Comparison of ENCODE assay signal across 9 cellular contexts in the genomic region with DNA sequence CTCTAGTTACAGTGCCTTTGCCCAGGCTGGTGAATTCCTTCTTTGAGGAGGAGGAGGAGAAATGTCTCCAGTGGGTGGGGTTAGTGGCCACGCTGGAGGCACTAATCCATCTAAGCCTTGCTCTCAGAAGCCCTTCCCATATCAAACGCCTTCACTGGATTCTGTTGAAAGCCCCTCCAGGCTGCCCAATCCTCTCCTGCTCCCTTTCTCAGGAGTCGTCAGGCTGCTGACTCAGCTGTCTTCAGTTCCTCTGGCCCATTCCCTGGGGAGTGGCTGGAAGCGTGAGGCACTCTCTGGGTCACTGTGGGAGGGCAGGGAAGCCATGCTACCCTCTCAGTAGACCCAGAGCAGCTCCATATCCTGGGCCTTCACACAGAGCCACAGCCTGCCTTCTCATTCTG. TPM values are rescaled to one million over a fixed set of nuclear protein-coding genes. Genes with fewer than 3 reads are reported as not detected.
A peak's percentile ranks its signal among the peaks of the same experiment; 100 is the strongest.
DNase-seq lines count a peak whose midpoint lies in the region; ATAC-seq and TF ChIP-seq lines count a peak whose summit lies in the region.
"Had no signal": no experiment of that assay in that cellular context is flagged by ENCODE, and none has a peak within 500 bp of the region (broad histone marks: within the 10 kb centered on the region; RNA-seq: fewer than 3 reads in every experiment).

No MANE protein-coding gene starts in this region.

- H2AFZ ChIP-seq in IMR-90 (replicated peaks; ENCODE audit: low read length, poor library complexity) = peak overlapping the region; percentile 82

- peak overlapping the region; percentile 90 for H2AK5ac ChIP-seq in IMR-90 (ENCODE audit: low read depth, low read length)

- peak overlapping the region in 1 of 2 experiments; percentile 45; a peak in 1 of 4 replicates for H4K8ac ChIP-seq in IMR-90 (ENCODE audit: low read depth in 2 of 2, low read length in 2 of 2)

- no peaks in the 10 kb centered on the region for H3K9me3 ChIP-seq in IMR-90 (ENCODE audit: control insufficient read depth, insufficient read depth, low read length)
- H3K9me3 ChIP-seq in thymus (ENCODE audit: control insufficient read depth) = no peaks in the 10 kb centered on the region
- H3K9me3 ChIP-seq in effector memory CD4-positive, alpha-beta T cell (ENCODE audit: control insufficient read depth, low read length) = no peaks in the 10 kb centered on the region

- H3K9ac ChIP-seq in IMR-90 (ENCODE audit: low read depth, low read length) = peak overlapping the region; percentile 32

- H3K4me2 ChIP-seq in IMR-90 (ENCODE audit: low read depth, low read length) = peak overlapping the region; percentile 60

- H4K91ac ChIP-seq in IMR-90 (ENCODE audit: insufficient read depth, low read depth, low read length) = peak overlapping the region; percentile 45; the same call in 1 of the 2 replicates

- peaks cover 10% of the 10 kb centered on the region for H3K4me1 ChIP-seq in IMR-90 (ENCODE audit: control insufficient read depth, insufficient read depth, low read length)
- H3K4me1 ChIP-seq in thymus (ENCODE audit: control insufficient read depth, insufficient read depth, low read length) = peaks cover 16% of the 10 kb centered on the region
- H3K4me1 ChIP-seq in effector memory CD4-positive, alpha-beta T cell (ENCODE audit: control insufficient read depth, insufficient read depth, low read length, poor library complexity, severe bottlenecking) = peaks cover 22% of the 10 kb centered on the region

- H2BK20ac ChIP-seq in IMR-90 (ENCODE audit: low read depth, low read length) = no peak overlapping the region

- H3K14ac ChIP-seq in IMR-90 (replicated peaks; ENCODE audit: low read depth, low read length) = peak overlapping the region; percentile 2; the same call in 1 of the 2 replicates

- TF ChIP-seq RAD21 in IMR-90 (IDR thresholded peaks at IDR 0.05; ENCODE audit: low read length) = no peak

- no CpG with 5 or more reads among the region's 4 CpGs for WGBS in IMR-90 (ENCODE audit: extremely low coverage in 2 of 2, insufficient read length in 1 of 2), 2 experiments
- 93% methylated on average over 4 of the region's 4 CpGs for WGBS in thymus

- peak overlapping the region; percentile 75 for H2BK5ac ChIP-seq in IMR-90 (ENCODE audit: low read depth, low read length, poor library complexity, severe bottlenecking)

- H3K27ac ChIP-seq in IMR-90 (ENCODE audit: insufficient read depth, low read length) = peak overlapping the region; percentile 81
- peak overlapping the region; percentile 96 for H3K27ac ChIP-seq in brain microvascular endothelial cell
- peak overlapping the region; percentile 48 for H3K27ac ChIP-seq in thymus (ENCODE audit: low read depth)
- H3K27ac ChIP-seq in effector memory CD4-positive, alpha-beta T cell (ENCODE audit: insufficient read depth, low read length, poor library complexity, severe bottlenecking) = no peak overlapping the region

- H3K36me3 ChIP-seq in IMR-90 (ENCODE audit: control insufficient read depth, insufficient read depth, low read length) (peaks cover 54% of the 10 kb centered on the region), brain microvascular endothelial cell (replicated peaks) (peaks cover 54% of the 10 kb centered on the region), kidney epithelial cell (ENCODE audit: control insufficient read depth, insufficient read depth, low read length) (peaks cover 10% of the 10 kb centered on the region), thymus (ENCODE audit: control insufficient read depth, insufficient read depth) (peaks cover 50% of the 10 kb centered on the region)
- peaks cover 52% of the 10 kb centered on the region for H3K36me3 ChIP-seq in effector memory CD4-positive, alpha-beta T cell (ENCODE audit: control insufficient read depth, insufficient read depth, low read length)

- no peak for TF ChIP-seq POLR2A in IMR-90 (IDR thresholded peaks at IDR 0.05; ENCODE audit: low read depth, low read length)

- H3K9me1 ChIP-seq in IMR-90 (ENCODE audit: insufficient read depth, low read length) = peaks cover 23% of the 10 kb centered on the region

- peak overlapping the region; percentile 72 for H3K4ac ChIP-seq in IMR-90 (ENCODE audit: low read depth, low read length)

- peak overlapping the region; percentile 94 for H2AK9ac ChIP-seq in IMR-90 (replicated peaks; ENCODE audit: low read depth, low read length, poor library complexity)

- H3K18ac ChIP-seq in IMR-90 (ENCODE audit: low read depth, low read length) = no peak overlapping the region

- H3K79me1 ChIP-seq in IMR-90 (ENCODE audit: low read depth in 1 of 2, low read length in 2 of 2) = peaks cover 37 to 70% of the 10 kb centered on the region in 2 experiments

- dilution Hi-C loops in IMR-90 (cut with HindIII; ENCODE audit: low sequenced_read_pairs, unreplicated experiment) = no loop called here

- H2BK120ac ChIP-seq in IMR-90 (ENCODE audit: low read depth, low read length) = peak overlapping the region; percentile 1; the same call in 1 of the 2 replicates

- CTCF ChIA-PET in IMR-90 (lab: Yijun Ruan, JAX) = interaction anchor here (1.4 kb wide), 1 partner anchor 72 kb away, joined by 4 read pairs; the partner anchor contains the start of gene EEF1AKMT4

- H3K4me3 ChIP-seq in IMR-90 (ENCODE audit: insufficient read depth, low read depth, low read length) (peak overlapping the region; percentile 22), brain microvascular endothelial cell (ENCODE audit: low read depth, low read length) (peak overlapping the region; percentile 99), kidney epithelial cell (ENCODE audit: low read depth, low read length) (peak overlapping the region; percentile 97), thymus (ENCODE audit: low read length) (no peak overlapping the region)
- H3K4me3 ChIP-seq in effector memory CD4-positive, alpha-beta T cell (ENCODE audit: insufficient read depth, low read depth, low read length, poor library complexity, severe bottlenecking) = no peak overlapping the region

- no peak for TF ChIP-seq CTCF in IMR-90 (conservative IDR thresholded peaks at IDR 0.05; ENCODE audit: low read depth, low read length)
- TF ChIP-seq CTCF in brain microvascular endothelial cell (IDR thresholded peaks at IDR 0.05; ENCODE audit: low read depth, low read length, missing control alignments) = no peak
- no peak for TF ChIP-seq CTCF in kidney epithelial cell (IDR thresholded peaks at IDR 0.05; ENCODE audit: insufficient read depth, low read length, poor library complexity, severe bottlenecking)

- peak overlapping the region; percentile 43; the same call in 1 of the 2 replicates for H3K56ac ChIP-seq in IMR-90 (ENCODE audit: extremely low read depth, insufficient read depth, low read length)

- no peak overlapping the region for H4K5ac ChIP-seq in IMR-90 (ENCODE audit: low read depth, low read length)

- intact Hi-C loops in IMR-90 (cut with micrococcal nuclease) = loop anchor here (1.0 to 5.0 kb wide), 2 partner anchors 8 to 280 kb away; no protein-coding TSS in a partner anchor

- in situ Hi-C loops in IMR-90 (cut with MboI; ENCODE audit: low sequenced_read_pairs) = no loop called here
- in situ Hi-C loops in brain microvascular endothelial cell (cut with HindIII; ENCODE audit: low pct_ligation_motif_present, low sequenced_read_pairs) = no loop called here

- peak; percentile 1 for ATAC-seq in IMR-90 (ENCODE audit: low read depth)

- POLR2A ChIA-PET in IMR-90 (lab: Charles Lee; ENCODE audit: unreplicated experiment) = interaction anchor here (1.1 to 1.2 kb wide), 2 partner anchors 9 to 17 kb away, joined by 3 to 11 read pairs; partner anchors contain the start of gene ABCF3

- H3K23ac ChIP-seq in IMR-90 (ENCODE audit: low read depth, low read length) = peak overlapping the region; percentile 55

- no TSS peak for BruUV-seq in IMR-90 (replicated peaks; lab: Mats Ljungman, UMichigan)

- H3K27me3 ChIP-seq in IMR-90 (ENCODE audit: control insufficient read depth, insufficient read depth, low read length) (no peaks in the 10 kb centered on the region), brain microvascular endothelial cell (replicated peaks) (no peaks in the 10 kb centered on the region), kidney epithelial cell (ENCODE audit: control insufficient read depth, insufficient read depth, low read length) (no peaks in the 10 kb centered on the region), thymus (ENCODE audit: control insufficient read depth, insufficient read depth) (no peaks in the 10 kb centered on the region)
- no peaks in the 10 kb centered on the region for H3K27me3 ChIP-seq in effector memory CD4-positive, alpha-beta T cell (replicated peaks; ENCODE audit: control insufficient read depth, insufficient read depth, low read length, poor library complexity, severe bottlenecking)

- peaks cover 58% of the 10 kb centered on the region for H4K20me1 ChIP-seq in IMR-90 (ENCODE audit: insufficient read depth, low read length)

- H2BK15ac ChIP-seq in IMR-90 (ENCODE audit: low read depth, low read length) = no peak overlapping the region

- peak; percentile 30 for DNase-seq in IMR-90
- DNase-seq in brain microvascular endothelial cell = peak; percentile 48
- no peak for DNase-seq in kidney epithelial cell (ENCODE audit: low read depth)
- no peak for DNase-seq in effector memory CD4-positive, alpha-beta T cell
- DNase-seq in NCI-H446 treated with DMSO at 0.1 percent for 48 hours (lab: John Stamatoyannopoulos, UW) = no peak
- no peak for DNase-seq in stimulated activated CD4-positive, alpha-beta T cell treated with anti-CD3 and anti-CD28 coated beads, Interleukin-4, amount 100 ng/mL, for 4 hours
- no peak for DNase-seq in NCI-H146 (lab: John Stamatoyannopoulos, UW)

RNA-seq across cellular contexts. Expression of gene AP2M1, which starts 2.7 kb away (rescaled TPM):
- total RNA-seq in IMR-90 (2012; rRNA removed) (855 and 876 TPM in 2 replicates), kidney epithelial cell (282 and 297 TPM in 2 replicates)
- polyA plus RNA-seq in IMR-90 (2012; rRNA removed) (1,065 and 1,068 TPM in 2 replicates), thymus (165 TPM)
- 678 and 934 TPM in 2 replicates for polyA plus RNA-seq in IMR-90 (2012; cell fraction: cytosol; rRNA removed)
- polyA plus RNA-seq in IMR-90 (2012; cell fraction: nucleus; rRNA removed; ENCODE audit: low replicate concordance) = 745 and 883 TPM in 2 replicates

RNA-seq across cellular contexts. Expression of gene ABCF3, which starts 8.7 kb away (rescaled TPM):
- total RNA-seq in IMR-90 (2012; rRNA removed) = 35.0 and 36.9 TPM in 2 replicates
- 58.3 and 59.2 TPM in 2 replicates for polyA plus RNA-seq in IMR-90 (2012; rRNA removed)
- polyA plus RNA-seq in IMR-90 (2012; cell fraction: cytosol; rRNA removed) = 37.0 and 55.1 TPM in 2 replicates
- 175 and 264 TPM in 2 replicates for polyA plus RNA-seq in IMR-90 (2012; cell fraction: nucleus; rRNA removed; ENCODE audit: low replicate concordance)
- total RNA-seq in kidney epithelial cell = 55.7 and 57.9 TPM in 2 replicates
- polyA plus RNA-seq in thymus = 60.6 TPM

RNA-seq across cellular contexts. Expression of gene DVL3, which starts 22.2 kb away (rescaled TPM):
- total RNA-seq in IMR-90 (2012; rRNA removed) (23.3 and 24.2 TPM in 2 replicates), kidney epithelial cell (51.7 and 61.6 TPM in 2 replicates)
- polyA plus RNA-seq in IMR-90 (2012; rRNA removed) (40.4 and 41.2 TPM in 2 replicates), thymus (26.0 TPM)
- 20.9 and 33.6 TPM in 2 replicates for polyA plus RNA-seq in IMR-90 (2012; cell fraction: cytosol; rRNA removed)
- polyA plus RNA-seq in IMR-90 (2012; cell fraction: nucleus; rRNA removed; ENCODE audit: low replicate concordance) = 168 and 247 TPM in 2 replicates

RNA-seq across cellular contexts. Expression of gene EIF2B5, which starts 42.2 kb away (rescaled TPM):
- 32.5 and 37.6 TPM in 2 replicates for total RNA-seq in IMR-90 (2012; rRNA removed)
- 29.5 and 31.7 TPM in 2 replicates for polyA plus RNA-seq in IMR-90 (2012; rRNA removed)
- 15.9 and 20.4 TPM in 2 replicates for polyA plus RNA-seq in IMR-90 (2012; cell fraction: cytosol; rRNA removed)
- 70.7 and 100 TPM in 2 replicates for polyA plus RNA-seq in IMR-90 (2012; cell fraction: nucleus; rRNA removed; ENCODE audit: low replicate concordance)
- 28.8 and 33.8 TPM in 2 replicates for total RNA-seq in kidney epithelial cell
- polyA plus RNA-seq in thymus = 47.3 TPM

RNA-seq across cellular contexts. Expression of gene VWA5B2, which starts 52.1 kb away (rescaled TPM):
- total RNA-seq in IMR-90 (2012; rRNA removed) (not detected in 2 replicates), kidney epithelial cell (0.07 TPM in 1 of 2 replicates, not detected in the other)
- polyA plus RNA-seq in IMR-90 (2012; rRNA removed) (not detected in 2 replicates), thymus (0.23 TPM)
- not detected in 2 replicates for polyA plus RNA-seq in IMR-90 (2012; cell fraction: cytosol; rRNA removed)
- 0.03 TPM in 1 of 2 replicates, not detected in the other for polyA plus RNA-seq in IMR-90 (2012; cell fraction: nucleus; rRNA removed; ENCODE audit: low replicate concordance)
- total RNA-seq: M059J had no signal

Comparison
In these comparisons a context has a peak if more than half of its experiments do, and no peak if none do; other contexts are left out.
1. DNase-seq: peak in IMR-90 (single experiment) and brain microvascular endothelial cell (single experiment); none in kidney epithelial cell (single experiment), effector memory CD4-positive, alpha-beta T cell (0 of 3), NCI-H446 treated with DMSO at 0.1 percent for 48 hours (single experiment), stimulated activated CD4-positive, alpha-beta T cell treated with anti-CD3 and anti-CD28 coated beads, Interleukin-4, amount 100 ng/mL, for 4 hours (0 of 2) and NCI-H146 (single experiment).
2. H3K4me3 ChIP-seq: peak in IMR-90 (single experiment), brain microvascular endothelial cell (single experiment) and kidney epithelial cell (single experiment); none in thymus (single experiment) and effector memory CD4-positive, alpha-beta T cell (single experiment).